ENCODE assay signal across 16 cellular contexts in genomic region chr11:22927793-22928192, GRCh38.
"Had no signal": no experiment of that assay in that cellular context is flagged by ENCODE, and none has a peak within 500 bp of the region (broad histone marks: within the 10 kb centered on the region; RNA-seq: fewer than 3 reads in every experiment).

No MANE protein-coding gene starts in this region.

- H3K27ac Mint-ChIP-seq: activated naive CD8-positive, alpha-beta T cell treated with anti-CD3 and anti-CD28 coated beads, Interleukin-2, amount 10 ng/mL, durations not matched to agents 7 days and 5 days; dendritic cell treated with granulocyte-macrophage colony-stimulating factor and Interleukin-4, amounts not matched to agents 40 ng/mL and 50 ng/mL, for 4 days; natural killer cell; stimulated activated naive B cell treated with anti-CD40 and anti-IgM and Interleukin-4, amounts not matched to agents 10 μg/mL and 1 μg/mL and 100 μg/mL, for 72 hours; T-helper 2 cell treated with Interferon-gamma antibody and Interleukin-4, amounts not matched to agents 5 μg/mL and 100 μg/mL, for 36 hours had no signal

- H3K4me3 Mint-ChIP-seq: activated naive CD8-positive, alpha-beta T cell treated with anti-CD3 and anti-CD28 coated beads, Interleukin-2, amount 10 ng/mL, durations not matched to agents 7 days and 5 days; dendritic cell treated with granulocyte-macrophage colony-stimulating factor and Interleukin-4, amounts not matched to agents 40 ng/mL and 50 ng/mL, for 4 days; natural killer cell; stimulated activated naive B cell treated with anti-CD40 and anti-IgM and Interleukin-4, amounts not matched to agents 10 μg/mL and 1 μg/mL and 100 μg/mL, for 72 hours; T-helper 2 cell treated with Interferon-gamma antibody and Interleukin-4, amounts not matched to agents 5 μg/mL and 100 μg/mL, for 36 hours had no signal

- H3K36me3 ChIP-seq: brain microvascular endothelial cell, tibial artery had no signal

- DNase-seq: activated naive CD4-positive, alpha-beta T cell; activated naive CD8-positive, alpha-beta T cell treated with anti-CD3 and anti-CD28 coated beads, Interleukin-2, amount 10 ng/mL, durations not matched to agents 7 days and 5 days; anterior cingulate cortex; brain microvascular endothelial cell; cerebellar nuclear complex; effector memory CD4-positive, alpha-beta T cell; head of caudate nucleus; left cardiac atrium; natural killer cell; posterior cingulate gyrus; stimulated activated CD4-positive, alpha-beta T cell treated with anti-CD3 and anti-CD28 coated beads, Interleukin-15, amount 100 ng/mL, for 24 hours; stimulated activated CD4-positive, alpha-beta T cell treated with anti-CD3 and anti-CD28 coated beads, Interleukin-4, amount 100 ng/mL, for 1 hour; stimulated activated naive B cell treated with anti-CD40 and anti-IgM and Interleukin-4, amounts not matched to agents 10 μg/mL and 1 μg/mL and 100 μg/mL, for 72 hours; tibial artery had no signal

- H3K27me3 ChIP-seq: brain microvascular endothelial cell, tibial artery had no signal

- H3K4me3 ChIP-seq: tibial artery had no signal

- H3K27ac ChIP-seq: brain microvascular endothelial cell had no signal

- H3K9me3 ChIP-seq: tibial artery had no signal

- H3K36me3 Mint-ChIP-seq: activated naive CD8-positive, alpha-beta T cell treated with anti-CD3 and anti-CD28 coated beads, Interleukin-2, amount 10 ng/mL, durations not matched to agents 7 days and 5 days; natural killer cell; stimulated activated naive B cell treated with anti-CD40 and anti-IgM and Interleukin-4, amounts not matched to agents 10 μg/mL and 1 μg/mL and 100 μg/mL, for 72 hours had no signal

- H3K27me3 Mint-ChIP-seq: activated naive CD8-positive, alpha-beta T cell treated with anti-CD3 and anti-CD28 coated beads, Interleukin-2, amount 10 ng/mL, durations not matched to agents 7 days and 5 days; dendritic cell treated with granulocyte-macrophage colony-stimulating factor and Interleukin-4, amounts not matched to agents 40 ng/mL and 50 ng/mL, for 4 days; stimulated activated naive B cell treated with anti-CD40 and anti-IgM and Interleukin-4, amounts not matched to agents 10 μg/mL and 1 μg/mL and 100 μg/mL, for 72 hours had no signal

- H3K4me1 Mint-ChIP-seq: natural killer cell had no signal

- H3K9me3 Mint-ChIP-seq: activated naive CD8-positive, alpha-beta T cell treated with anti-CD3 and anti-CD28 coated beads, Interleukin-2, amount 10 ng/mL, durations not matched to agents 7 days and 5 days; dendritic cell treated with granulocyte-macrophage colony-stimulating factor and Interleukin-4, amounts not matched to agents 40 ng/mL and 50 ng/mL, for 4 days; natural killer cell; stimulated activated naive B cell treated with anti-CD40 and anti-IgM and Interleukin-4, amounts not matched to agents 10 μg/mL and 1 μg/mL and 100 μg/mL, for 72 hours; T-helper 2 cell treated with Interferon-gamma antibody and Interleukin-4, amounts not matched to agents 5 μg/mL and 100 μg/mL, for 36 hours had no signal
